9 cellular contexts compared by ENCODE assay signal in genomic region chr3:178090899-178091298, GRCh38.
"Had no signal": no experiment of that assay in that cellular context is flagged by ENCODE, and none has a peak within 500 bp of the region (broad histone marks: within the 10 kb centered on the region; RNA-seq: fewer than 3 reads in every experiment).

No MANE protein-coding gene starts in this region.

- ATAC-seq: K562 had no signal

- H3K27ac ChIP-seq: GM23248, HL-60 had no signal

- H3K4me3 Mint-ChIP-seq: H9, HFFc6 had no signal

- H3K4me3 ChIP-seq: GM23248, K562 had no signal

- H2AFZ ChIP-seq: GM23248 had no signal

- H3K27ac Mint-ChIP-seq: H9, HFFc6 had no signal

- H3K9ac ChIP-seq: GM23248 had no signal

- DNase-seq: GM23248, GOT3, H9, HCEC 1CT, HFFc6, IMR-90, KG1 had no signal
